Comparison of ENCODE assay signal across 24 cellular contexts in the genomic region with DNA sequence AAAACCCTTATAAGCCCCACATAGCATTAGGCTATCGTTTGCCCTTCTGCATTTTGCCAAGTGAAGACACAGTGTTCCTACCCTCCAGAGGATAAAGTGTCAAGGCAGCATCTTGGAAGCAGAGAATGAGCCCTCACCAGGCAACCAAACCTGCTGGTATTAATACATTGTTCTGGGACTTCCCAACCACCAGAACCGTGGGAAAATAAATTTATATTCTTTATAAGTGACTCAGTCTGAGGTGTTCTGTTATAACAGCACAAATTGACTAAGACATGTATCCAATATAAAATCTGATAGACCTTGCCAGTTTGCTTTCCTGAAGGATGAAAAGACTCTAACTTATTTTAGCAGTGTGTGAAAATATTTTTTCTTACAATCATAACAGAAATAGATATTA.
"Had no signal": no experiment of that assay in that cellular context is flagged by ENCODE, and none has a peak within 500 bp of the region (broad histone marks: within the 10 kb centered on the region; RNA-seq: fewer than 3 reads in every experiment).

No MANE protein-coding gene starts in this region.

- H3K4me1 ChIP-seq: left lung, lower lobe of right lung, right atrium auricular region, right lobe of liver, stomach, testis, thyroid gland, transverse colon, upper lobe of left lung, vagina had no signal

- H3K36me3 Mint-ChIP-seq: mesothelial cell of epicardium; naive thymus-derived CD4-positive, alpha-beta T cell; stimulated activated naive B cell treated with anti-CD40 and anti-IgM and Interleukin-4, amounts not matched to agents 10 μg/mL and 1 μg/mL and 100 μg/mL, for 72 hours had no signal

- H3K4me2 ChIP-seq: hepatocyte, smooth muscle cell had no signal

- H3K4me3 Mint-ChIP-seq: mesothelial cell of epicardium; naive thymus-derived CD4-positive, alpha-beta T cell; natural killer cell treated with Interleukin-12 subunit alpha and Interleukin-12 subunit beta and Interleukin-15 and Interleukin-18, amount 100 ng/mL, for 72 hours; stimulated activated naive B cell treated with anti-CD40 and anti-IgM and Interleukin-4, amounts not matched to agents 10 μg/mL and 1 μg/mL and 100 μg/mL, for 72 hours had no signal

- ATAC-seq: left cardiac atrium; left lung; lower lobe of right lung; naive thymus-derived CD4-positive, alpha-beta T cell; natural killer cell treated with Interleukin-12 subunit alpha and Interleukin-12 subunit beta and Interleukin-15 and Interleukin-18, amount 100 ng/mL, for 72 hours; right lobe of liver; stimulated activated naive B cell treated with anti-CD40 and anti-IgM and Interleukin-4, amounts not matched to agents 10 μg/mL and 1 μg/mL and 100 μg/mL, for 72 hours; stimulated activated naive CD8-positive, alpha-beta T cell treated with anti-CD3 and anti-CD28 coated beads, Interleukin-15, Interleukin-2, amounts not matched to agents 100 U/mL and 50 U/mL, for 24 hours had no signal

- H3K27me3 ChIP-seq: hepatocyte, left lung, ovary, right atrium auricular region, right lobe of liver, stomach, testis, thyroid gland, transverse colon, upper lobe of left lung, vagina had no signal

- H3K4me1 Mint-ChIP-seq: mesothelial cell of epicardium; naive thymus-derived CD4-positive, alpha-beta T cell had no signal

- H3K9me3 ChIP-seq: lower lobe of right lung, ovary, right atrium auricular region, right lobe of liver, testis, thyroid gland, transverse colon, upper lobe of left lung, vagina had no signal

- H3K27ac ChIP-seq: hepatocyte, left lung, lower lobe of right lung, ovary, right atrium auricular region, right lobe of liver, stomach, testis, thyroid gland, transverse colon, upper lobe of left lung, vagina had no signal

- H3K27ac Mint-ChIP-seq: mesothelial cell of epicardium; naive thymus-derived CD4-positive, alpha-beta T cell; natural killer cell treated with Interleukin-12 subunit alpha and Interleukin-12 subunit beta and Interleukin-15 and Interleukin-18, amount 100 ng/mL, for 72 hours; progenitor cell of endocrine pancreas; stimulated activated naive B cell treated with anti-CD40 and anti-IgM and Interleukin-4, amounts not matched to agents 10 μg/mL and 1 μg/mL and 100 μg/mL, for 72 hours had no signal

- H3K4me3 ChIP-seq: hepatocyte, left lung, lower lobe of right lung, ovary, right atrium auricular region, right lobe of liver, smooth muscle cell, stomach, testis, thyroid gland, transverse colon, upper lobe of left lung, vagina had no signal

- H3K27me3 Mint-ChIP-seq: naive thymus-derived CD4-positive, alpha-beta T cell; natural killer cell treated with Interleukin-12 subunit alpha and Interleukin-12 subunit beta and Interleukin-15 and Interleukin-18, amount 100 ng/mL, for 72 hours; stimulated activated naive B cell treated with anti-CD40 and anti-IgM and Interleukin-4, amounts not matched to agents 10 μg/mL and 1 μg/mL and 100 μg/mL, for 72 hours had no signal

- H3K79me2 ChIP-seq: hepatocyte had no signal

- H3K36me3 ChIP-seq: left lung, lower lobe of right lung, ovary, right atrium auricular region, right lobe of liver, stomach, thyroid gland, transverse colon, upper lobe of left lung, vagina had no signal

- DNase-seq: islet precursor cell; left cardiac atrium; left lung; lower lobe of right lung; mesendoderm; naive thymus-derived CD4-positive, alpha-beta T cell; ovary; right lobe of liver; stimulated activated CD4-positive, alpha-beta T cell treated with anti-CD3 and anti-CD28 coated beads, Interleukin-1b, Interleukin-23, amount 100 ng/mL, for 48 hours; stimulated activated CD4-positive, alpha-beta T cell treated with anti-CD3 and anti-CD28 coated beads, Interleukin-4, amount 100 ng/mL, for 1 hour; stimulated activated naive B cell treated with anti-CD40 and anti-IgM and Interleukin-4, amounts not matched to agents 10 μg/mL and 1 μg/mL and 100 μg/mL, for 72 hours; stimulated activated naive CD8-positive, alpha-beta T cell treated with anti-CD3 and anti-CD28 coated beads, Interleukin-15, Interleukin-2, amounts not matched to agents 100 U/mL and 50 U/mL, for 24 hours; stomach; testis; thyroid gland; transverse colon; upper lobe of left lung had no signal

- H2AFZ ChIP-seq: hepatocyte had no signal
